ENCODE assay signal across 18 cellular contexts in the genomic region with DNA sequence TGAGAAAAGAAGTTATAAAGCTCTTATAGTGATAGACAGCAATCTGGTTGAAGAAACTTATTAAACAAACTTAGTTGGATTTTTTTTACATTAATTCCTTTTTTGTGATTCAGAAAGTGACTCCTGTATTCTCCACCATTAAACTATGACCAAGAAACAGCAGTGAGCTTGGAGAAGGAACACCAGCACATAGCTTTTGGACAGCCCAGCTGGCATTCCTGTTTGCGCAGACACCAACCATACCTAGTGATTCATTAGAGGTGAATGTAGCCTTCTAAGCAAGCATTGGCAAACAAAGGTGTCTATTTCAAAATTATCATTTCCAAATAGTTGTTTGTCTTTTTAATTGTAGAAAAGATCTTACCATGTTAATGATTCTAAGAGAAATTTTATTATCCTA.
DNase-seq lines count a peak whose midpoint lies in the region; ATAC-seq, FAIRE-seq and TF ChIP-seq lines count a peak whose summit lies in the region.
"Had no signal": no experiment of that assay in that cellular context is flagged by ENCODE, and none has a peak within 500 bp of the region (broad histone marks: within the 10 kb centered on the region; RNA-seq: fewer than 3 reads in every experiment).

No MANE protein-coding gene starts in this region.

- FAIRE-seq in HepG2 (lab: Jason Lieb, UNC) (no peak), urothelium cell line (lab: Jason Lieb, UNC) (no peak)

- no peak for TF ChIP-seq RAD21 in HepG2 (CRISPR knock-in tag; IDR thresholded peaks at IDR 0.05)

- H3K27ac ChIP-seq in HepG2 (ENCODE audit: extremely low read length, insufficient read depth, low read length) (no peak overlapping the region), right lobe of liver (no peak overlapping the region), RWPE2 (ENCODE audit: poor library complexity, severe bottlenecking) (peak overlapping the region; percentile 16), substantia nigra (ENCODE audit: low read depth, low read length, poor library complexity, severe bottlenecking) (no peak overlapping the region), A673 (ENCODE audit: low read depth, low read length, poor library complexity, severe bottlenecking) (no peak overlapping the region)
- H3K27ac ChIP-seq: transverse colon had no signal

- POLR2A ChIA-PET in HepG2 (lab: Yijun Ruan, JAX) = no interaction called here
- POLR2A ChIA-PET in A673 (lab: Charles Lee; ENCODE audit: low non-redundant PET) = no interaction called here

- H3K9me3 ChIP-seq in HepG2 (ENCODE audit: low read length) (no peaks in the 10 kb centered on the region), right lobe of liver (no peaks in the 10 kb centered on the region), RWPE2 (ENCODE audit: severe bottlenecking) (no peaks in the 10 kb centered on the region), A673 (ENCODE audit: low read depth, low read length, poor library complexity, severe bottlenecking) (no peaks in the 10 kb centered on the region)
- H3K9me3 ChIP-seq: transverse colon had no signal

- TF ChIP-seq POLR2A in HepG2 (IDR thresholded peaks at IDR 0.05; ENCODE audit: insufficient read depth in 1 of 2, low read depth in 2 of 2, low read length in 2 of 2) (no peak), right lobe of liver (IDR thresholded peaks at IDR 0.05) (no peak)

- no peak overlapping the region for H2AFZ ChIP-seq in HepG2 (ENCODE audit: low read length)

- no peaks in the 10 kb centered on the region for H3K36me3 ChIP-seq in HepG2 (replicated peaks in 1 of 2; ENCODE audit: control insufficient read depth in 1 of 2, insufficient read depth in 2 of 2, low read length in 2 of 2)
- H3K36me3 ChIP-seq in right lobe of liver = no peaks in the 10 kb centered on the region
- H3K36me3 ChIP-seq in RWPE2 (ENCODE audit: low read depth) = no peaks in the 10 kb centered on the region
- no peaks in the 10 kb centered on the region for H3K36me3 ChIP-seq in A673 (ENCODE audit: insufficient read depth, low read length, poor library complexity, severe bottlenecking)
- H3K36me3 ChIP-seq: transverse colon had no signal

- CTCF ChIA-PET in HepG2 (lab: Yijun Ruan, JAX; ENCODE audit: low intra/inter-chr PET ratio, low total read pairs) (no interaction called here), A673 (lab: Charles Lee) (no interaction called here)

- no TSS peak for BruUV-seq in HepG2 (replicated peaks; lab: Mats Ljungman, UMichigan)
- no TSS peak for BruUV-seq in A673 (replicated peaks; lab: Mats Ljungman, UMichigan)

- H3K4me3 ChIP-seq in HepG2 (replicated peaks in 1 of 3; ENCODE audit: insufficient read depth in 1 of 3, low read depth in 2 of 3, low read length in 3 of 3) (no peak overlapping the region), right lobe of liver (no peak overlapping the region), RWPE2 (ENCODE audit: severe bottlenecking) (no peak overlapping the region), fibroblast of mammary gland (ENCODE audit: control insufficient read depth, low read depth, low read length) (no peak overlapping the region), A673 (ENCODE audit: low read depth, low read length, poor library complexity, severe bottlenecking) (no peak overlapping the region)
- H3K4me3 ChIP-seq: transverse colon had no signal

- 93% methylated on average over 1 of the region's 1 CpG for WGBS in HepG2 (ENCODE audit: low lambda C conversion rate)
- 100% methylated on average over 1 of the region's 1 CpG for WGBS in right lobe of liver (ENCODE audit: insufficient coverage, low coverage, low lambda C conversion rate, missing lambda C conversion rate)

- TF ChIP-seq EP300 in HepG2 (IDR thresholded peaks at IDR 0.05; ENCODE audit: low read depth in 2 of 2, low read length in 2 of 2) = no peak
- TF ChIP-seq EP300 in HepG2 (CRISPR knock-in tag; IDR thresholded peaks at IDR 0.05; ENCODE audit: borderline replicate concordance) = no peak

- H3K9ac ChIP-seq in HepG2 (ENCODE audit: insufficient read depth, low read depth, low read length) = no peak overlapping the region

- in situ Hi-C loops in HepG2 (cut with HindIII; ENCODE audit: extremely low pct_ligation_motif_present, low pct_unique_long_range_greater_than_20kb) = no loop called here

- no peak overlapping the region for H3K4me2 ChIP-seq in HepG2 (ENCODE audit: low read depth, low read length)

- intact Hi-C loops in HepG2 (cut with micrococcal nuclease; ENCODE audit: unreplicated experiment) = loop anchor here (2.0 to 5.0 kb wide), 2 partner anchors 50 to 174 kb away; no protein-coding TSS in a partner anchor
- intact Hi-C loops in right lobe of liver (cut with DNase I) = no loop called here
- intact Hi-C loops in A673 (cut with micrococcal nuclease; ENCODE audit: unreplicated experiment) = no loop called here

- ATAC-seq in HepG2 = no peak
- ATAC-seq in right lobe of liver = no peak
- peak; percentile 99 for ATAC-seq in RWPE2 (ENCODE audit: low read depth)
- ATAC-seq: activated T-helper 17 cell treated with anti-CD3 and anti-CD28 coated beads, Interleukin-2, amount 50 U/mL, for 72 hours had no signal

- H4K20me1 ChIP-seq in HepG2 (ENCODE audit: insufficient read depth, low read length) = no peaks in the 10 kb centered on the region

- no peak for DNase-seq in HepG2 (ENCODE audit: low spot score)
- DNase-seq in right lobe of liver = no peak
- no peak for DNase-seq in RWPE2 (ENCODE audit: low spot score)
- DNase-seq in fibroblast of mammary gland (ENCODE audit: low read depth) = peak; percentile 21
- peak; percentile 8 for DNase-seq in urothelium cell line (ENCODE audit: low spot score)
- no peak for DNase-seq in substantia nigra (lab: John Stamatoyannopoulos, UW)
- no peak for DNase-seq in NCI-H2227 (lab: John Stamatoyannopoulos, UW; ENCODE audit: unreplicated experiment)
- DNase-seq in A673 (ENCODE audit: low spot score) = no peak
- DNase-seq: activated CD4-positive, CD25-positive, alpha-beta regulatory T cell treated with anti-CD3 and anti-CD28 coated beads, Interleukin-2, amount 50 U/mL, for 72 hours; CD8-positive, alpha-beta memory T cell; DMS79 treated with DMSO at 0.1 percent for 48 hours; effector CD8-positive, alpha-beta T cell; NCI-H2107; nucleus accumbens; stimulated activated naive CD4-positive, alpha-beta T cell; T-helper 9 cell; transverse colon had no signal

- H3K27me3 ChIP-seq in HepG2 (ENCODE audit: control insufficient read depth in 1 of 2, insufficient read depth in 2 of 2, low read length in 2 of 2) (no peaks in the 10 kb centered on the region), right lobe of liver (no peaks in the 10 kb centered on the region), RWPE2 (ENCODE audit: insufficient read depth, poor library complexity, severe bottlenecking) (no peaks in the 10 kb centered on the region), A673 (replicated peaks; ENCODE audit: insufficient read depth, low read depth, low read length, poor library complexity) (no peaks in the 10 kb centered on the region)
- H3K27me3 ChIP-seq: transverse colon had no signal

- TF ChIP-seq CTCF in HepG2 (CRISPR knock-in tag; IDR thresholded peaks at IDR 0.05) (no peak), right lobe of liver (IDR thresholded peaks at IDR 0.05) (no peak), RWPE2 (IDR thresholded peaks at IDR 0.05; ENCODE audit: poor library complexity, severe bottlenecking) (no peak), fibroblast of mammary gland (conservative IDR thresholded peaks at IDR 0.05; ENCODE audit: control insufficient read depth, insufficient read depth, low read depth, low read length) (no peak), A673 (conservative IDR thresholded peaks at IDR 0.05; ENCODE audit: low read depth, low read length) (no peak)

- no peaks in the 10 kb centered on the region for H3K79me2 ChIP-seq in HepG2 (ENCODE audit: insufficient read depth, low read length)

- peaks cover 14% of the 10 kb centered on the region for H3K4me1 ChIP-seq in HepG2 (ENCODE audit: insufficient read depth, low read length)
- no peaks in the 10 kb centered on the region for H3K4me1 ChIP-seq in right lobe of liver
- H3K4me1 ChIP-seq in RWPE2 (ENCODE audit: insufficient read depth, poor library complexity, severe bottlenecking) = no peaks in the 10 kb centered on the region
- peaks cover 33% of the 10 kb centered on the region for H3K4me1 ChIP-seq in A673 (ENCODE audit: insufficient read depth, low read length, poor library complexity, severe bottlenecking)

TF ChIP-seq in HepG2, 621 proteins besides CTCF, POLR2A, EP300 and RAD21 (continues in another document):
- TF ChIP-seq ZNF207 (IDR thresholded peaks at IDR 0.05; ENCODE audit: borderline replicate concordance) = no peak
- TF ChIP-seq FOSL2 (CRISPR knock-in tag; IDR thresholded peaks at IDR 0.05) = peak; percentile 46; the same call in 1 of the 2 replicates
- no peak for TF ChIP-seq GFI1 (CRISPR knock-in tag; IDR thresholded peaks at IDR 0.05; ENCODE audit: borderline replicate concordance)
- no peak for TF ChIP-seq ETV5 (CRISPR knock-in tag; IDR thresholded peaks at IDR 0.05; ENCODE audit: borderline replicate concordance)
- TF ChIP-seq, protein P1, sequence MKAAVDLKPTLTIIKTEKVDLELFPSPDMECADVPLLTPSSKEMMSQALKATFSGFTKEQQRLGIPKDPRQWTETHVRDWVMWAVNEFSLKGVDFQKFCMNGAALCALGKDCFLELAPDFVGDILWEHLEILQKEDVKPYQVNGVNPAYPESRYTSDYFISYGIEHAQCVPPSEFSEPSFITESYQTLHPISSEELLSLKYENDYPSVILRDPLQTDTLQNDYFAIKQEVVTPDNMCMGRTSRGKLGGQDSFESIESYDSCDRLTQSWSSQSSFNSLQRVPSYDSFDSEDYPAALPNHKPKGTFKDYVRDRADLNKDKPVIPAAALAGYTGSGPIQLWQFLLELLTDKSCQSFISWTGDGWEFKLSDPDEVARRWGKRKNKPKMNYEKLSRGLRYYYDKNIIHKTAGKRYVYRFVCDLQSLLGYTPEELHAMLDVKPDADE (CRISPR knock-in tag; IDR thresholded peaks at IDR 0.05) = no peak

Comparison
In these comparisons a context has a peak if more than half of its experiments do, and no peak if none do; other contexts are left out.
1. DNase-seq: peak in fibroblast of mammary gland (single experiment) and urothelium cell line (single experiment); none in HepG2 (single experiment), right lobe of liver (0 of 3), RWPE2 (single experiment), substantia nigra (0 of 49), NCI-H2227 (single experiment) and A673 (single experiment).